10 cellular contexts compared by ENCODE assay signal in the genomic region with DNA sequence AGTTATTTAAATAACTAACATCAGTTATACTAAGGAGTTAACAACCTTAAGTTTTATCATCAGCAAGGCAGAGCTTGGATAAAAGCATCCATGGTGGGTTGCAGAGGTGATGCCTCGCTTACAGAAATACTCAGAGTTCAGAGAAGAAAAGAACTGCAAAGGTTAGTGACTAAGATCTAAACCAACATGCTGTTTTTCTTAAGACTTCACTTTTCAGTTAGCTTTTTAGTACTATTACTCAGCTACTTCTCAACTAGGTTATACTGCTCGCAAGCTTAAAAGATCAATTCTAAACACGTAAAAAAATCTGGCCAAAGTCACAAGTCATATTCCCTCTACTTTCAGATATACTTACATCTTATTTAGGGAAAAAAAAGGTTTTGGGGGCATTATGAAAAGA. TPM values are rescaled to one million over a fixed set of nuclear protein-coding genes. Genes with fewer than 3 reads are reported as not detected.
A peak's percentile ranks its signal among the peaks of the same experiment; 100 is the strongest.
DNase-seq lines count a peak whose midpoint lies in the region; ATAC-seq, FAIRE-seq and TF ChIP-seq lines count a peak whose summit lies in the region.
"Had no signal": no experiment of that assay in that cellular context is flagged by ENCODE, and none has a peak within 500 bp of the region (broad histone marks: within the 10 kb centered on the region; RNA-seq: fewer than 3 reads in every experiment).

No MANE protein-coding gene starts in this region.

- peak overlapping the region; percentile 71 for H3K4me3 Mint-ChIP-seq in astrocyte (ENCODE audit: unreplicated experiment)
- H3K4me3 Mint-ChIP-seq in naive thymus-derived CD8-positive, alpha-beta T cell: peak overlapping the region; percentile 55 to 100 (median 78)

- peak overlapping the region; percentile 37 for H3K9ac ChIP-seq in astrocyte (ENCODE audit: low read length)

- in situ Hi-C loops in HAP-1 (cut with MboI; ENCODE audit: low sequenced_read_pairs): loop anchor here (5.0 kb wide), 1 partner anchor 87 kb away; no protein-coding TSS in a partner anchor

- H2AFZ ChIP-seq in astrocyte (ENCODE audit: low read depth, low read length): no peak overlapping the region

- FAIRE-seq in astrocyte (lab: Jason Lieb, UNC): no peak

- H3K4me1 ChIP-seq in BE2C (peaks cover 7% of the 10 kb centered on the region), HAP-1 (peaks cover 48% of the 10 kb centered on the region), astrocyte (ENCODE audit: insufficient read depth, low read length) (peaks cover 27% of the 10 kb centered on the region)

- H3K4me2 ChIP-seq in astrocyte (ENCODE audit: low read length): peak overlapping the region; percentile 97

- H3K4me3 ChIP-seq in BE2C (ENCODE audit: low read depth, low read length) (peak overlapping the region; percentile 88), HAP-1 (peak overlapping the region; percentile 78), astrocyte (ENCODE audit: insufficient read depth, low read depth, low read length) (peak overlapping the region; percentile 24)

- no peak overlapping the region for H3K27ac ChIP-seq in astrocyte (ENCODE audit: low read depth, low read length)

- POLR2A ChIA-PET in naive thymus-derived CD8-positive, alpha-beta T cell (lab: Charles Lee): no interaction called here

- ATAC-seq in naive thymus-derived CD8-positive, alpha-beta T cell: no peak

- H3K4me1 Mint-ChIP-seq in astrocyte (ENCODE audit: low read depth, unreplicated experiment): peaks cover 34% of the 10 kb centered on the region
- peaks cover 29 to 70% (median 69%) of the 10 kb centered on the region in 4 donors for H3K4me1 Mint-ChIP-seq in naive thymus-derived CD8-positive, alpha-beta T cell

- H3K9me3 ChIP-seq in BE2C: no peaks in the 10 kb centered on the region
- H3K9me3 ChIP-seq in HAP-1: no peaks in the 10 kb centered on the region
- H3K9me3 ChIP-seq in astrocyte (ENCODE audit: insufficient read depth, low read depth, low read length): no peaks in the 10 kb centered on the region

- DNase-seq in BE2C: no peak
- DNase-seq in HAP-1 (ENCODE audit: low spot score in 2 of 2): no peak
- no peak for DNase-seq in astrocyte (ENCODE audit: low read depth)
- no peak for DNase-seq in naive thymus-derived CD8-positive, alpha-beta T cell
- DNase-seq in GDM1 (lab: John Stamatoyannopoulos, UW): no peak
- DNase-seq in occipital lobe (lab: John Stamatoyannopoulos, UW): no peak
- no peak for DNase-seq in GM03348 (ENCODE audit: low spot score)
- no peak for DNase-seq in glomerular visceral epithelial cell (ENCODE audit: extremely low spot score)
- DNase-seq: NCI-H1694 treated with DMSO at 0.1 percent for 48 hours; stimulated activated CD4-positive, alpha-beta T cell treated with anti-CD3 and anti-CD28 coated beads, Interleukin-4, amount 100 ng/mL, for 1 hour had no signal

- H3K27ac Mint-ChIP-seq in astrocyte (ENCODE audit: unreplicated experiment): no peak overlapping the region
- peak overlapping the region; percentile 6 to 96 (median 62) for H3K27ac Mint-ChIP-seq in naive thymus-derived CD8-positive, alpha-beta T cell

- peaks cover 78% of the 10 kb centered on the region for H3K79me2 ChIP-seq in astrocyte (ENCODE audit: insufficient read depth, low read length)

- no peaks in the 10 kb centered on the region for H3K27me3 Mint-ChIP-seq in astrocyte (ENCODE audit: low read depth, unreplicated experiment)
- no peaks in the 10 kb centered on the region for H3K27me3 Mint-ChIP-seq in naive thymus-derived CD8-positive, alpha-beta T cell

- no peak for TF ChIP-seq CTCF in BE2C (IDR thresholded peaks at IDR 0.05; ENCODE audit: low read depth, low read length)
- no peak for TF ChIP-seq CTCF in astrocyte (IDR thresholded peaks at IDR 0.05; ENCODE audit: insufficient read depth, low read depth, low read length)

- peaks cover 71% of the 10 kb centered on the region for H4K20me1 ChIP-seq in astrocyte (ENCODE audit: insufficient read depth, low read length)

- H3K27me3 ChIP-seq in BE2C: no peaks in the 10 kb centered on the region; the same call in 1 of the 2 replicates
- H3K27me3 ChIP-seq in HAP-1 (ENCODE audit: low read depth): no peaks in the 10 kb centered on the region
- no peaks in the 10 kb centered on the region for H3K27me3 ChIP-seq in astrocyte (ENCODE audit: insufficient read depth, low read length)

- H3K36me3 ChIP-seq in BE2C (peaks cover 48% of the 10 kb centered on the region), HAP-1 (replicated peaks) (peaks cover 44% of the 10 kb centered on the region), astrocyte (ENCODE audit: insufficient read depth, low read length) (no peaks in the 10 kb centered on the region)

- H3K9me3 Mint-ChIP-seq in astrocyte (ENCODE audit: unreplicated experiment): no peaks in the 10 kb centered on the region
- H3K9me3 Mint-ChIP-seq in naive thymus-derived CD8-positive, alpha-beta T cell: peaks cover 0 to 2% (median 0%) of the 10 kb centered on the region in 9 donors

- peaks cover 8% of the 10 kb centered on the region for H3K36me3 Mint-ChIP-seq in astrocyte (ENCODE audit: low read depth, unreplicated experiment)
- peaks cover 2 to 30% (median 5%) of the 10 kb centered on the region in 3 donors for H3K36me3 Mint-ChIP-seq in naive thymus-derived CD8-positive, alpha-beta T cell

RNA-seq across cellular contexts. Expression of a gene that starts 2.8 kb away (rescaled TPM):
- polyA plus RNA-seq in BE2C (2012; ENCODE audit: insufficient read depth, insufficient read length, low read depth): 165 TPM
- total RNA-seq in astrocyte (94.8 and 107 TPM in 2 replicates), occipital lobe (150 TPM)
- 100 to 1,000 TPM; 127 to 141 TPM for total RNA-seq in naive thymus-derived CD8-positive, alpha-beta T cell
- 100 to 1,000 TPM; 112 to 150 (median 119) TPM for polyA plus RNA-seq in naive thymus-derived CD8-positive, alpha-beta T cell

RNA-seq across cellular contexts. Expression of a gene that starts 51.0 kb away (rescaled TPM):
- 3.6 TPM for polyA plus RNA-seq in BE2C (2012; ENCODE audit: insufficient read depth, insufficient read length, low read depth)
- total RNA-seq in astrocyte (0.94 and 1.0 TPM in 2 replicates), occipital lobe (8.3 TPM)
- total RNA-seq in naive thymus-derived CD8-positive, alpha-beta T cell: 10 to 100 TPM; 21.0 to 21.2 TPM
- polyA plus RNA-seq in naive thymus-derived CD8-positive, alpha-beta T cell: 10 to 100 TPM; 17.3 to 24.5 (median 20.1) TPM

Comparison
In these comparisons a context has a peak if more than half of its experiments do, and no peak if none do; other contexts are left out.
1. H3K4me3 ChIP-seq: peak in every context shown above with its lines; median percentile 88 in BE2C; 78 in HAP-1; 24 in astrocyte.